ENCODE assay signal across 11 cellular contexts in genomic region chr12:92574046-92574783, GRCh38.
DNase-seq lines count a peak whose midpoint lies in the region; ATAC-seq, FAIRE-seq and TF ChIP-seq lines count a peak whose summit lies in the region.
"Had no signal": no experiment of that assay in that cellular context is flagged by ENCODE, and none has a peak within 500 bp of the region (broad histone marks: within the 10 kb centered on the region; RNA-seq: fewer than 3 reads in every experiment).

No MANE protein-coding gene starts in this region.

- SMC1A ChIA-PET in GM12878 (lab: Charles Lee; ENCODE audit: uncharacterized antibody, unreplicated experiment), result interaction anchor here (0.6 to 2.5 kb wide), 23 partner anchors 8 to 1509 kb away, joined by 3 to 19 read pairs (median 5); no protein-coding TSS in a partner anchor

- H3K27ac ChIP-seq in GM12878 (ENCODE audit: control insufficient read depth, insufficient read depth), result no peak overlapping the region
- no peak overlapping the region for H3K27ac ChIP-seq in colonic mucosa
- H3K27ac ChIP-seq in vagina, result no peak overlapping the region
- H3K27ac ChIP-seq: dorsolateral prefrontal cortex had no signal

- no peak for FAIRE-seq in GM12878 (lab: Jason Lieb, UNC)

- no peak for TF ChIP-seq EP300 in GM12878 (IDR thresholded peaks at IDR 0.05; ENCODE audit: borderline replicate concordance in 1 of 2, control insufficient read depth in 1 of 2, low read depth in 2 of 2, low read length in 2 of 2)

- 71% methylated on average over 8 of the region's 8 CpGs for WGBS in GM12878 (ENCODE audit: insufficient coverage, insufficient replicate concordance, low lambda C conversion rate, missing lambda C conversion rate)

- H3K4me1 Mint-ChIP-seq in osteocyte (ENCODE audit: unreplicated experiment), result no peaks in the 10 kb centered on the region

- H3K9ac ChIP-seq in GM12878 (ENCODE audit: control insufficient read depth, insufficient read depth, low read length), result no peak overlapping the region
- no peak overlapping the region for H3K9ac ChIP-seq in colonic mucosa (ENCODE audit: low read depth in 2 of 2, low read length in 2 of 2)

- BruUV-seq in GM12878 (replicated peaks; lab: Mats Ljungman, UMichigan), result no TSS peak

- intact Hi-C loops in GM12878 (cut with micrococcal nuclease; ENCODE audit: unreplicated experiment) (loop anchor here (1.0 to 10.0 kb wide), 4 partner anchors 76 to 997 kb away; no protein-coding TSS in a partner anchor), colonic mucosa (cut with DNase I) (loop anchor here (5.0 kb wide), 1 partner anchor 762 kb away; no protein-coding TSS in a partner anchor), vagina (cut with DNase I) (no loop called here)

- RAD21 ChIA-PET in GM12878 (lab: Charles Lee; ENCODE audit: unreplicated experiment), result interaction anchor here (0.8 to 2.2 kb wide), 9 partner anchors 10 to 1192 kb away, joined by 4 to 7 read pairs (median 5); no protein-coding TSS in a partner anchor

- no peaks in the 10 kb centered on the region; the same call in 1 of the 2 replicates for H3K79me2 ChIP-seq in GM12878 (ENCODE audit: control insufficient read depth, insufficient read depth, low read length)

- no peaks in the 10 kb centered on the region for H3K36me3 Mint-ChIP-seq in osteocyte (ENCODE audit: unreplicated experiment)

- TF ChIP-seq POLR2A in GM12878 (IDR thresholded peaks at IDR 0.05; ENCODE audit: low read depth, low read length) (no peak), vagina (IDR thresholded peaks at IDR 0.05) (no peak)

- CTCF ChIA-PET in GM12878 (lab: Yijun Ruan, JAX), result interaction anchor here (0.6 to 3.2 kb wide), 18 partner anchors 9 to 1192 kb away, joined by 3 to 29 read pairs (median 4); no protein-coding TSS in a partner anchor

- DNase-seq in NCI-H146 (lab: John Stamatoyannopoulos, UW) (peak; percentile 35), NCI-H146 treated with DMSO at 0.1 percent for 48 hours (lab: John Stamatoyannopoulos, UW; ENCODE audit: unreplicated experiment) (no peak), MV-4-11 (lab: John Stamatoyannopoulos, UW) (peak; percentile 13), GM12878 (ENCODE audit: low read depth, low spot score) (no peak), osteocyte (ENCODE audit: extremely low spot score, unreplicated experiment) (no peak), colonic mucosa (no peak), vagina (ENCODE audit: extremely low spot score in 2 of 2) (no peak)
- DNase-seq: C1 segment of cervical spinal cord, dorsolateral prefrontal cortex, NCI-H1436 treated with DMSO at 0.1 percent for 48 hours had no signal

- POLR2A ChIA-PET in GM12878 (lab: Charles Lee), result interaction anchor here (1.2 kb wide), 1 partner anchor 20 kb away, joined by 4 read pairs; no protein-coding TSS in a partner anchor

- H3K4me1 ChIP-seq in GM12878 (ENCODE audit: control insufficient read depth, insufficient read depth, low read length), result peaks cover 10% of the 10 kb centered on the region; the same call in 1 of the 2 replicates
- no peaks in the 10 kb centered on the region for H3K4me1 ChIP-seq in colonic mucosa
- H3K4me1 ChIP-seq in vagina, result peaks cover 10% of the 10 kb centered on the region

- peaks cover 0 to under 1% of the 10 kb centered on the region in 2 experiments; a peak in 1 of 4 replicates for H3K36me3 ChIP-seq in GM12878 (ENCODE audit: control insufficient read depth in 2 of 2, insufficient read depth in 2 of 2, low read length in 1 of 2)
- no peaks in the 10 kb centered on the region for H3K36me3 ChIP-seq in colonic mucosa
- no peaks in the 10 kb centered on the region for H3K36me3 ChIP-seq in vagina

- peak; percentile 53; the same call in 1 of the 2 replicates for TF ChIP-seq RAD21 in GM12878 (IDR thresholded peaks at IDR 0.05; ENCODE audit: insufficient read depth, low read depth, low read length)

- H2AFZ ChIP-seq in GM12878 (ENCODE audit: control insufficient read depth, low read depth, low read length), result no peak overlapping the region

- no peak overlapping the region for H3K27ac Mint-ChIP-seq in osteocyte (ENCODE audit: unreplicated experiment)

- ATAC-seq in GM12878, result peak; percentile 46
- ATAC-seq in GM21529 (IDR thresholded peaks at IDR 0.05; ENCODE audit: unreplicated experiment), result no peak

- peak; percentile 34 to 43 (median 36); a peak in 5 of 6 replicates for TF ChIP-seq CTCF in GM12878 (IDR thresholded peaks at IDR 0.05 in 2 of 3, conservative IDR thresholded peaks at IDR 0.05 in 1 of 3; ENCODE audit: control insufficient read depth in 2 of 3, extremely low read depth in 1 of 3, insufficient read depth in 1 of 3, low read depth in 3 of 3, low read length in 3 of 3)
- TF ChIP-seq CTCF in osteocyte (IDR thresholded peaks at IDR 0.05), result peak; percentile 43
- no peak for TF ChIP-seq CTCF in colonic mucosa (IDR thresholded peaks at IDR 0.05)
- TF ChIP-seq CTCF in vagina (IDR thresholded peaks at IDR 0.05), result no peak

- H3K9me3 ChIP-seq in GM12878 (replicated peaks; ENCODE audit: control insufficient read depth, insufficient read depth, low read length) (no peaks in the 10 kb centered on the region; the same call in 2 of the 3 replicates), colonic mucosa (no peaks in the 10 kb centered on the region), vagina (no peaks in the 10 kb centered on the region)

- no peaks in the 10 kb centered on the region for H4K20me1 ChIP-seq in GM12878 (ENCODE audit: control insufficient read depth, insufficient read depth)

- H3K4me2 ChIP-seq in GM12878 (ENCODE audit: control insufficient read depth, insufficient read depth), result no peak overlapping the region

- in situ Hi-C loops in GM12878 (cut with MboI), result loop anchor here (5.0 to 25.0 kb wide), 5 partner anchors 73 to 1187 kb away; partner anchors contain the start of gene BTG1

- H3K9me3 Mint-ChIP-seq in osteocyte (ENCODE audit: unreplicated experiment), result no peaks in the 10 kb centered on the region

- no peaks in the 10 kb centered on the region for H3K27me3 Mint-ChIP-seq in osteocyte (ENCODE audit: unreplicated experiment)

- H3K4me3 Mint-ChIP-seq in osteocyte (ENCODE audit: unreplicated experiment), result no peak overlapping the region

- H3K27me3 ChIP-seq in GM12878 (replicated peaks in 1 of 2; ENCODE audit: control insufficient read depth in 2 of 2, insufficient read depth in 2 of 2, low read length in 1 of 2) (no peaks in the 10 kb centered on the region), colonic mucosa (no peaks in the 10 kb centered on the region), vagina (no peaks in the 10 kb centered on the region)
- H3K27me3 ChIP-seq: dorsolateral prefrontal cortex had no signal

- H3K4me3 ChIP-seq in GM12878, result no peak overlapping the region
- H3K4me3 ChIP-seq in colonic mucosa, result no peak overlapping the region
- H3K4me3 ChIP-seq in vagina, result no peak overlapping the region
- H3K4me3 ChIP-seq: dorsolateral prefrontal cortex had no signal

TF ChIP-seq in GM12878, 131 proteins besides CTCF, POLR2A, EP300 and RAD21:
- TF ChIP-seq SUZ12 (IDR thresholded peaks at IDR 0.05; ENCODE audit: unreplicated experiment) (no peak), CHD4 (IDR thresholded peaks at IDR 0.05) (no peak), WRNIP1 (IDR thresholded peaks at IDR 0.05; ENCODE audit: borderline replicate concordance, low read depth, low read length) (no peak), SMC3 (IDR thresholded peaks at IDR 0.05; ENCODE audit: borderline replicate concordance, low read length) (peak; percentile 47; the same call in 1 of the 2 replicates), HSF1 (IDR thresholded peaks at IDR 0.05; ENCODE audit: low read depth, low read length) (no peak)

Comparison
In these comparisons a context has a peak if more than half of its experiments do, and no peak if none do; other contexts are left out.
1. DNase-seq: peak in NCI-H146 (single experiment) and MV-4-11 (single experiment); none in NCI-H146 treated with DMSO at 0.1 percent for 48 hours (single experiment), GM12878 (single experiment), osteocyte (single experiment), colonic mucosa (single experiment) and vagina (0 of 2).
2. CTCF ChIP-seq: peak in GM12878 (3 of 3) and osteocyte (single experiment); none in colonic mucosa (single experiment) and vagina (0 of 3).